ENCODE assay signal across 8 cellular contexts in genomic region chr6:75735491-75736186, GRCh38. TPM values are rescaled to one million over a fixed set of nuclear protein-coding genes. Genes with fewer than 3 reads are reported as not detected.
DNase-seq lines count a peak whose midpoint lies in the region; ATAC-seq and TF ChIP-seq lines count a peak whose summit lies in the region.

No MANE protein-coding gene starts in this region.

- no peak for TF ChIP-seq CTCF in PC-3 (conservative IDR thresholded peaks at IDR 0.05; ENCODE audit: low read depth, low read length)

- H3F3A ChIP-seq in PC-3 (ENCODE audit: low read length, unreplicated experiment): no peaks in the 10 kb centered on the region

- no TSS peak for BruUV-seq in PC-3 (replicated peaks; lab: Mats Ljungman, UMichigan)

- POLR2A ChIA-PET in PC-3 (lab: Charles Lee; ENCODE audit: unreplicated experiment): no interaction called here

- intact Hi-C loops in PC-3 (cut with micrococcal nuclease): no loop called here

- H3K9me2 ChIP-seq in PC-3 (replicated peaks; ENCODE audit: low read length): no peaks in the 10 kb centered on the region

- DNase-seq in PC-3 (peak; percentile 41), T-helper 2 cell (no peak), NK-92 (lab: John Stamatoyannopoulos, UW; ENCODE audit: unreplicated experiment) (no peak), NCI-H748 treated with DMSO at 0.1 percent for 48 hours (lab: John Stamatoyannopoulos, UW) (no peak)
- no peak for DNase-seq in stimulated activated naive CD8-positive, alpha-beta T cell treated with anti-CD3 and anti-CD28 coated beads, Interleukin-15, Interleukin-2, amounts not matched to agents 100 U/mL and 50 U/mL, for 24 hours

- WGBS in mesodermal cell (ENCODE audit: insufficient coverage in 2 of 2), 2 experiments: 60% methylated on average over 1 of the region's 1 CpG; no CpG with 5 or more reads in 1 of the 2 experiments

- no peak overlapping the region for H2AFZ ChIP-seq in PC-3 (ENCODE audit: low read length)

- peak; percentile 91 for ATAC-seq in GM18861 (IDR thresholded peaks at IDR 0.05; ENCODE audit: unreplicated experiment)
- peak; percentile 84 for ATAC-seq in HG02840 (IDR thresholded peaks at IDR 0.05; ENCODE audit: low FRiP score, unreplicated experiment)
- peak; percentile 73 for ATAC-seq in PC-3
- no peak for ATAC-seq in stimulated activated naive CD8-positive, alpha-beta T cell treated with anti-CD3 and anti-CD28 coated beads, Interleukin-15, Interleukin-2, amounts not matched to agents 100 U/mL and 50 U/mL, for 24 hours

- H3K9ac ChIP-seq in PC-3 (ENCODE audit: low read length): no peak overlapping the region

- H3K79me2 ChIP-seq in PC-3 (ENCODE audit: low read length): no peaks in the 10 kb centered on the region

- CTCF ChIA-PET in PC-3 (lab: Charles Lee): no interaction called here

- no peaks in the 10 kb centered on the region for H4K20me1 ChIP-seq in PC-3 (ENCODE audit: low read length)

- H3K36me3 ChIP-seq in PC-3 (ENCODE audit: low read depth, low read length) (no peaks in the 10 kb centered on the region), mesodermal cell (ENCODE audit: control insufficient read depth, insufficient read depth, low read length) (no peaks in the 10 kb centered on the region)

- peak overlapping the region; percentile 62 for H3K27ac ChIP-seq in PC-3 (ENCODE audit: low read length)
- H3K27ac ChIP-seq in mesodermal cell (ENCODE audit: low read depth, low read length, severe bottlenecking): peak overlapping the region; percentile 71

- no peaks in the 10 kb centered on the region for H3K27me3 ChIP-seq in PC-3 (ENCODE audit: low read length)

- peak overlapping the region; percentile 38 for H3K4me2 ChIP-seq in PC-3 (ENCODE audit: low read length)

- H3K4me3 ChIP-seq in PC-3 (ENCODE audit: low read length): no peak overlapping the region
- no peak overlapping the region for H3K4me3 ChIP-seq in mesodermal cell (ENCODE audit: extremely low read depth, insufficient read depth, low read length, poor library complexity, severe bottlenecking)

- no peaks in the 10 kb centered on the region for H3K9me3 ChIP-seq in PC-3 (ENCODE audit: low read length)
- no peaks in the 10 kb centered on the region for H3K9me3 ChIP-seq in mesodermal cell (ENCODE audit: control insufficient read depth, low read length)

- H3K4me1 ChIP-seq in PC-3 (ENCODE audit: insufficient read depth, low read length) (peaks cover 10% of the 10 kb centered on the region; the same call in 1 of the 2 replicates), mesodermal cell (ENCODE audit: control insufficient read depth, insufficient read depth, low read length, poor library complexity, severe bottlenecking) (peaks cover 4% of the 10 kb centered on the region)

RNA-seq across cellular contexts. Expression of gene MYO6, which starts 13.4 kb away (rescaled TPM):
- 10.2 and 13.8 TPM in 2 replicates for total RNA-seq in PC-3 (2014; rRNA removed)
- polyA plus RNA-seq in mesodermal cell (2013, experiment 1 of 2): 44.1 TPM
- 53.2 TPM for polyA plus RNA-seq in mesodermal cell (2013, experiment 2 of 2)
